ENCODE assay signal across 24 cellular contexts in genomic region chr1:33719771-33720670, GRCh38.
DNase-seq lines count a peak whose midpoint lies in the region; ATAC-seq and TF ChIP-seq lines count a peak whose summit lies in the region.
"Had no signal": no experiment of that assay in that cellular context is flagged by ENCODE, and none has a peak within 500 bp of the region (broad histone marks: within the 10 kb centered on the region; RNA-seq: fewer than 3 reads in every experiment).

No MANE protein-coding gene starts in this region.

- no peak overlapping the region for H3K4me3 ChIP-seq in testis
- H3K4me3 ChIP-seq: BLaER1, PC-9 had no signal

- H3K4me1 ChIP-seq in testis = no peaks in the 10 kb centered on the region
- H3K4me1 ChIP-seq: parathyroid adenoma had no signal

- in situ Hi-C loops in KBM-7 (cut with MboI; ENCODE audit: low pct_unique_long_range_greater_than_20kb, low sequenced_read_pairs) = no loop called here

- intact Hi-C loops in testis (cut with DNase I; ENCODE audit: low total_unique reads) = no loop called here

- no peaks in the 10 kb centered on the region for H3K36me3 ChIP-seq in testis (ENCODE audit: low read depth, missing control alignments)
- H3K36me3 ChIP-seq: BLaER1, WERI-Rb-1 had no signal

- TF ChIP-seq CTCF in testis (IDR thresholded peaks at IDR 0.05) = no peak

- H3K27ac ChIP-seq in testis = no peak overlapping the region
- H3K27ac ChIP-seq: BLaER1, HL-60, parathyroid adenoma, PC-9, WERI-Rb-1 had no signal

- ATAC-seq in HG03280 (IDR thresholded peaks at IDR 0.05; ENCODE audit: unreplicated experiment) = no peak
- no peak for ATAC-seq in GM21737 (IDR thresholded peaks at IDR 0.05; ENCODE audit: unreplicated experiment)
- ATAC-seq: esophagus mucosa, natural killer cell had no signal

- no peaks in the 10 kb centered on the region for H3K9me3 ChIP-seq in testis
- H3K9me3 ChIP-seq: BLaER1 had no signal

- DNase-seq in DMS 273 treated with DMSO at 0.1 percent for 48 hours (lab: John Stamatoyannopoulos, UW) (peak; percentile 20), M059J (ENCODE audit: low read depth) (peak; percentile 24), ecto neural progenitor cell (ENCODE audit: low spot score) (peak; percentile 34), testis (peak; percentile 31), KBM-7 (no peak)
- DNase-seq: activated naive CD4-positive, alpha-beta T cell; activated T-cell treated with anti-CD3 and anti-CD28 coated beads, Interleukin-2, amount 50 U/mL, for 24 hours; amygdala; effector CD4-positive, alpha-beta T cell; GF-D8; mesendoderm; MM.1S; natural killer cell; NCI-H146; NCI-H2227 treated with DMSO at 0.1 percent for 48 hours; PC-9; stimulated activated CD4-positive, alpha-beta T cell treated with anti-CD3 and anti-CD28 coated beads, Interleukin-1b, Interleukin-23, amount 100 ng/mL, for 48 hours; WERI-Rb-1 had no signal

- 48 to 60% methylated on average over 8 of the region's 8 CpGs for WGBS in testis, 2 donors

- H3K27me3 ChIP-seq in testis = no peaks in the 10 kb centered on the region
- H3K27me3 ChIP-seq: BLaER1 had no signal

- no peak for TF ChIP-seq POLR2A in testis (IDR thresholded peaks at IDR 0.05)
